ENCODE assay signal across 9 cellular contexts in genomic region chr4:81131066-81131465, GRCh38.
"Had no signal": no experiment of that assay in that cellular context is flagged by ENCODE, and none has a peak within 500 bp of the region (broad histone marks: within the 10 kb centered on the region; RNA-seq: fewer than 3 reads in every experiment).

No MANE protein-coding gene starts in this region.

- H3K36me3 ChIP-seq: HAP-1 had no signal

- FAIRE-seq: H54, HTR-8/SVneo, K562 had no signal

- DNase-seq: GOT3, HFFc6, IMR-90, KG1 had no signal

- H3K9me3 ChIP-seq: HAP-1 had no signal

- H3K27ac Mint-ChIP-seq: HFFc6 had no signal

- H3K4me1 ChIP-seq: HAP-1 had no signal

- H3K4me3 Mint-ChIP-seq: HFFc6 had no signal

- ATAC-seq: HCT116, K562 had no signal

- H3K4me3 ChIP-seq: HAP-1, K562 had no signal
